Comparison of ENCODE assay signal across 19 cellular contexts in genomic region chr20:58513580-58514285, GRCh38. TPM values are rescaled to one million over a fixed set of nuclear protein-coding genes. Genes with fewer than 3 reads are reported as not detected.
DNase-seq lines count a peak whose midpoint lies in the region; FAIRE-seq and TF ChIP-seq lines count a peak whose summit lies in the region.
"Had no signal": no experiment of that assay in that cellular context is flagged by ENCODE, and none has a peak within 500 bp of the region (broad histone marks: within the 10 kb centered on the region; RNA-seq: fewer than 3 reads in every experiment).

No MANE protein-coding gene starts in this region.

- peak overlapping the region; percentile 83 for H3K4me2 ChIP-seq in H9 (ENCODE audit: insufficient read depth, insufficient read length, low read length)
- peak overlapping the region; percentile 88 for H3K4me2 ChIP-seq in skeletal muscle satellite cell (ENCODE audit: low read length)

- no peak overlapping the region for H3K27ac ChIP-seq in H9 (ENCODE audit: insufficient read length, low read depth, low read length)
- H3K27ac ChIP-seq in iPS-18a (ENCODE audit: low read length) = no peak overlapping the region
- H3K27ac ChIP-seq: SK-N-MC, stomach had no signal

- H3K9me3 ChIP-seq in H9 (ENCODE audit: control insufficient read depth, low read depth, low read length) (no peaks in the 10 kb centered on the region), adipocyte (ENCODE audit: control insufficient read depth, low read length) (no peaks in the 10 kb centered on the region), iPS-18a (ENCODE audit: control insufficient read depth, low read depth, low read length) (no peaks in the 10 kb centered on the region), skeletal muscle satellite cell (replicated peaks; ENCODE audit: low read length) (no peaks in the 10 kb centered on the region)
- H3K9me3 ChIP-seq: BE2C, mucosa of descending colon, stomach had no signal

- no peak overlapping the region for H2BK120ac ChIP-seq in H9 (ENCODE audit: low read depth, low read length, poor library complexity, severe bottlenecking)

- peaks cover 13% of the 10 kb centered on the region for H3K23me2 ChIP-seq in H9 (ENCODE audit: insufficient read length, low read depth, low read length, poor library complexity, severe bottlenecking)

- H2BK20ac ChIP-seq in H9 (ENCODE audit: low read depth, low read length, poor library complexity, severe bottlenecking) = no peak overlapping the region

- H4K5ac ChIP-seq in H9 (ENCODE audit: insufficient read length, low read depth, low read length) = no peak overlapping the region

- peaks cover 0 to 13% of the 10 kb centered on the region in 2 experiments; a peak in 3 of 5 replicates for H3K9me3 Mint-ChIP-seq in H9
- H3K9me3 Mint-ChIP-seq: activated naive CD8-positive, alpha-beta T cell treated with anti-CD3 and anti-CD28 coated beads, Interleukin-2, amount 50 U/mL, for 24 hours; activated T-helper 17 cell treated with anti-CD3 and anti-CD28 coated beads, Interleukin-2, amount 50 U/mL, for 72 hours had no signal

- no CpG with 5 or more reads among the region's 19 CpGs for WGBS in H9 (ENCODE audit: extremely low coverage, insufficient read length, low lambda C conversion rate)

- H3K27me3 ChIP-seq in H9 (ENCODE audit: insufficient read depth, low read length) = peaks cover 18% of the 10 kb centered on the region; the same call in 1 of the 2 replicates
- peaks cover 3% of the 10 kb centered on the region for H3K27me3 ChIP-seq in adipocyte (replicated peaks; ENCODE audit: control insufficient read depth, insufficient read depth, low read length)
- peaks cover 47% of the 10 kb centered on the region for H3K27me3 ChIP-seq in iPS-18a (ENCODE audit: control insufficient read depth, insufficient read depth, low read length)
- H3K27me3 ChIP-seq in skeletal muscle satellite cell (ENCODE audit: control insufficient read depth, insufficient read depth, low read length) = peaks cover 3% of the 10 kb centered on the region
- H3K27me3 ChIP-seq: BE2C had no signal

- no peak overlapping the region for H2AK5ac ChIP-seq in H9 (ENCODE audit: insufficient read length, low read length)

- no peak overlapping the region for H2BK15ac ChIP-seq in H9 (ENCODE audit: low read depth, low read length)

- H3K36me3 ChIP-seq in adipocyte (ENCODE audit: control insufficient read depth, insufficient read depth, low read length, severe bottlenecking) = no peaks in the 10 kb centered on the region
- no peaks in the 10 kb centered on the region for H3K36me3 ChIP-seq in iPS-18a (ENCODE audit: control insufficient read depth, low read depth, low read length)
- H3K36me3 ChIP-seq in skeletal muscle satellite cell (ENCODE audit: insufficient read depth, low read length) = no peaks in the 10 kb centered on the region
- H3K36me3 ChIP-seq: BE2C, stomach had no signal

- H4K8ac ChIP-seq in H9 (replicated peaks; ENCODE audit: insufficient read length, low read depth, low read length) = no peak overlapping the region

- H3K4ac ChIP-seq in H9 (ENCODE audit: low read depth, low read length) = no peak overlapping the region

- H3K27me3 Mint-ChIP-seq in H9 (ENCODE audit: low read depth) = peaks cover 78% of the 10 kb centered on the region

- no peak overlapping the region for H3K18ac ChIP-seq in H9 (ENCODE audit: insufficient read length, low read depth, low read length)

- no peaks in the 10 kb centered on the region for H3K4me1 ChIP-seq in H9 (ENCODE audit: insufficient read depth, low read length)
- H3K4me1 ChIP-seq in adipocyte (ENCODE audit: control insufficient read depth, insufficient read depth, low read length) = peaks cover 22% of the 10 kb centered on the region
- H3K4me1 ChIP-seq in iPS-18a (ENCODE audit: control insufficient read depth, low read depth, low read length) = peaks cover 9% of the 10 kb centered on the region
- H3K4me1 ChIP-seq in skeletal muscle satellite cell (ENCODE audit: control insufficient read depth, insufficient read depth, low read length) = peaks cover 50% of the 10 kb centered on the region

- no peaks in the 10 kb centered on the region for H3K79me1 ChIP-seq in H9 (ENCODE audit: insufficient read depth, low read depth, low read length, poor library complexity, severe bottlenecking)

- no peak for FAIRE-seq in GM19239 (lab: Jason Lieb, UNC)
- FAIRE-seq: urothelium cell line had no signal

- peak overlapping the region; percentile 81 for H3K4me3 ChIP-seq in adipocyte (ENCODE audit: low read length)
- peak overlapping the region; percentile 67 for H3K4me3 ChIP-seq in iPS-18a (ENCODE audit: low read length)
- no peak overlapping the region for H3K4me3 ChIP-seq in skeletal muscle satellite cell (ENCODE audit: low read length)
- H3K4me3 ChIP-seq: mucosa of descending colon, SK-N-MC had no signal

- no peak overlapping the region for H3K56ac ChIP-seq in H9 (ENCODE audit: insufficient read length, low read depth, low read length)

- H3K23ac ChIP-seq in H9 (ENCODE audit: insufficient read length, low read depth, low read length) = no peak overlapping the region

- no peak overlapping the region for H2BK5ac ChIP-seq in H9 (ENCODE audit: insufficient read length, low read length)

- H3K36me3 Mint-ChIP-seq in H9 (ENCODE audit: insufficient read depth in 1 of 3, low read depth in 3 of 3) = peaks cover 0 to 17% (median 0%) of the 10 kb centered on the region in 3 experiments; a peak in 4 of 7 replicates

- no peaks in the 10 kb centered on the region for H3K79me2 ChIP-seq in H9 (ENCODE audit: insufficient read depth, low read length)

- H3K27ac Mint-ChIP-seq in H9 = no peak overlapping the region
- H3K27ac Mint-ChIP-seq: activated naive CD8-positive, alpha-beta T cell treated with anti-CD3 and anti-CD28 coated beads, Interleukin-2, amount 50 U/mL, for 24 hours; activated T-helper 17 cell treated with anti-CD3 and anti-CD28 coated beads, Interleukin-2, amount 50 U/mL, for 72 hours had no signal

- no peak for TF ChIP-seq CTCF in H9 (conservative IDR thresholded peaks at IDR 0.05)

- H2AFZ ChIP-seq in H9 (ENCODE audit: low read length) = no peak overlapping the region

- DNase-seq in H9 (peak; percentile 31), adipocyte (ENCODE audit: low read depth) (no peak), CD1c-positive myeloid dendritic cell (ENCODE audit: extremely low spot score) (no peak), SHP77 (lab: John Stamatoyannopoulos, UW) (no peak), GM19239 (ENCODE audit: insufficient read length, low spot score) (no peak)
- DNase-seq: activated CD4-positive, CD25-positive, alpha-beta regulatory T cell treated with anti-CD3 and anti-CD28 coated beads, Interleukin-2, amount 50 U/mL, for 72 hours; activated naive CD8-positive, alpha-beta T cell treated with anti-CD3 and anti-CD28 coated beads, Interleukin-2, amount 50 U/mL, for 24 hours; BE2C; central memory CD4-positive, alpha-beta T cell; effector CD8-positive, alpha-beta T cell; mucosa of descending colon; NCI-H1436 treated with DMSO at 0.1 percent for 48 hours; stimulated activated CD4-positive, alpha-beta T cell treated with anti-CD3 and anti-CD28 coated beads, Interleukin-1b, Interleukin-23, amount 100 ng/mL, for 48 hours; stomach had no signal

- no peak overlapping the region for H4K91ac ChIP-seq in H9 (ENCODE audit: insufficient read length, low read depth, low read length)

- no peak overlapping the region for H2BK12ac ChIP-seq in H9 (ENCODE audit: insufficient read length, low read depth, low read length)

- H3K4me3 Mint-ChIP-seq in H9 = peak overlapping the region; percentile 68 to 73; a peak in 4 of 5 replicates
- H3K4me3 Mint-ChIP-seq: activated naive CD8-positive, alpha-beta T cell treated with anti-CD3 and anti-CD28 coated beads, Interleukin-2, amount 50 U/mL, for 24 hours; activated T-helper 17 cell treated with anti-CD3 and anti-CD28 coated beads, Interleukin-2, amount 50 U/mL, for 72 hours had no signal

- peaks cover 20 to 25% of the 10 kb centered on the region in 2 experiments for H3K4me1 Mint-ChIP-seq in H9
- H3K4me1 Mint-ChIP-seq: activated T-helper 17 cell treated with anti-CD3 and anti-CD28 coated beads, Interleukin-2, amount 50 U/mL, for 72 hours had no signal

- no peak overlapping the region for H3T11ph ChIP-seq in H9 (ENCODE audit: low read length)

- no peak overlapping the region for H3K9ac ChIP-seq in H9 (ENCODE audit: extremely low read depth, insufficient read length, low read length)
- H3K9ac ChIP-seq in adipocyte (ENCODE audit: low read length) = no peak overlapping the region
- H3K9ac ChIP-seq in iPS-18a (ENCODE audit: low read length) = no peak overlapping the region
- H3K9ac ChIP-seq in skeletal muscle satellite cell (ENCODE audit: low read depth, low read length) = no peak overlapping the region

- H4K20me1 ChIP-seq in H9 (ENCODE audit: control insufficient read depth, insufficient read depth, insufficient read length) = no peaks in the 10 kb centered on the region

- no peak overlapping the region for H3K14ac ChIP-seq in H9 (ENCODE audit: insufficient read depth, low read length)

RNA-seq across cellular contexts. Expression of gene APCDD1L, which starts 1.5 kb away (rescaled TPM):
- total RNA-seq in H9 (2021) = 0.68 and 1.1 TPM in 2 replicates
- total RNA-seq in skeletal muscle satellite cell (2012; rRNA removed) = 7.4 and 13.2 TPM in 2 replicates
- total RNA-seq: activated T-helper 17 cell treated with anti-CD3 and anti-CD28 coated beads, Interleukin-2, amount 50 U/mL, for 72 hours had no signal
